10 cellular contexts compared by ENCODE assay signal in genomic region chr21:14591882-14592281, GRCh38. TPM values are rescaled to one million over a fixed set of nuclear protein-coding genes. Genes with fewer than 3 reads are reported as not detected.
DNase-seq lines count a peak whose midpoint lies in the region; ATAC-seq and TF ChIP-seq lines count a peak whose summit lies in the region.
"Had no signal": no experiment of that assay in that cellular context is flagged by ENCODE, and none has a peak within 500 bp of the region (broad histone marks: within the 10 kb centered on the region; RNA-seq: fewer than 3 reads in every experiment).

No MANE protein-coding gene starts in this region.

- no peak overlapping the region for H2BK12ac ChIP-seq in H9 (ENCODE audit: insufficient read length, low read depth, low read length)

- H3K36me3 ChIP-seq in lung (ENCODE audit: control insufficient read depth in 2 of 2, insufficient read depth in 2 of 2, low read length in 2 of 2), result no peaks in the 10 kb centered on the region
- H3K36me3 ChIP-seq in smooth muscle cell (ENCODE audit: low read depth), result no peaks in the 10 kb centered on the region
- no peaks in the 10 kb centered on the region for H3K36me3 ChIP-seq in Karpas-422 (ENCODE audit: insufficient read depth, low read length)

- H3T11ph ChIP-seq in H9 (ENCODE audit: low read length), result no peak overlapping the region

- H3K14ac ChIP-seq in H9 (ENCODE audit: insufficient read depth, low read length), result no peak overlapping the region

- H3K56ac ChIP-seq in H9 (ENCODE audit: insufficient read length, low read depth, low read length), result no peak overlapping the region

- H2BK15ac ChIP-seq in H9 (ENCODE audit: low read depth, low read length), result no peak overlapping the region

- no peak overlapping the region for H2AFZ ChIP-seq in smooth muscle cell (ENCODE audit: low read depth)
- H2AFZ ChIP-seq in Karpas-422 (ENCODE audit: low read length), result no peak overlapping the region
- no peak overlapping the region for H2AFZ ChIP-seq in H9 (ENCODE audit: low read length)

- no peaks in the 10 kb centered on the region; the same call in 1 of the 2 replicates for H3K9me2 ChIP-seq in Karpas-422 (replicated peaks; ENCODE audit: insufficient read depth, low read length)

- no peak overlapping the region for H3K23ac ChIP-seq in H9 (ENCODE audit: insufficient read length, low read depth, low read length)

- H3K27me3 Mint-ChIP-seq in activated naive CD8-positive, alpha-beta T cell treated with anti-CD3 and anti-CD28 coated beads, Interleukin-2, amount 50 U/mL, for 24 hours, result no peaks in the 10 kb centered on the region
- H3K27me3 Mint-ChIP-seq in H9 (ENCODE audit: low read depth), result no peaks in the 10 kb centered on the region

- no peak overlapping the region for H4K91ac ChIP-seq in H9 (ENCODE audit: insufficient read length, low read depth, low read length)

- no peaks in the 10 kb centered on the region for H3K23me2 ChIP-seq in H9 (ENCODE audit: insufficient read length, low read depth, low read length, poor library complexity, severe bottlenecking)

- H3K9ac ChIP-seq in smooth muscle cell (ENCODE audit: low read depth) (no peak overlapping the region), Karpas-422 (ENCODE audit: low read length) (no peak overlapping the region), H9 (ENCODE audit: extremely low read depth, insufficient read length, low read length) (no peak overlapping the region)

- peaks cover 33% of the 10 kb centered on the region for H3K4me1 Mint-ChIP-seq in activated naive CD8-positive, alpha-beta T cell treated with anti-CD3 and anti-CD28 coated beads, Interleukin-2, amount 50 U/mL, for 24 hours
- H3K4me1 Mint-ChIP-seq in H9, result 0 out of 4 replicates have a peak, but pooled peaks cover 0 to 8% of the 10 kb centered on the region in 2 experiments

- H4K8ac ChIP-seq in H9 (replicated peaks; ENCODE audit: insufficient read length, low read depth, low read length), result no peak overlapping the region

- H3K27ac ChIP-seq in lung (ENCODE audit: low read depth in 1 of 2, low read length in 1 of 2) (no peak overlapping the region), smooth muscle cell (ENCODE audit: low read depth) (no peak overlapping the region), Karpas-422 (ENCODE audit: low read length) (no peak overlapping the region), H9 (ENCODE audit: insufficient read length, low read depth, low read length) (no peak overlapping the region)

- H2AK5ac ChIP-seq in H9 (ENCODE audit: insufficient read length, low read length), result no peak overlapping the region

- H4K5ac ChIP-seq in H9 (ENCODE audit: insufficient read length, low read depth, low read length), result no peak overlapping the region

- H3K4ac ChIP-seq in H9 (ENCODE audit: low read depth, low read length), result no peak overlapping the region

- no peak overlapping the region for H2BK5ac ChIP-seq in H9 (ENCODE audit: insufficient read length, low read length)

- peak overlapping the region; percentile 79 for H3K27ac Mint-ChIP-seq in activated naive CD8-positive, alpha-beta T cell treated with anti-CD3 and anti-CD28 coated beads, Interleukin-2, amount 50 U/mL, for 24 hours
- H3K27ac Mint-ChIP-seq in H9, result no peak overlapping the region

- no peak for TF ChIP-seq CTCF in lung (IDR thresholded peaks at IDR 0.05; ENCODE audit: control extremely low read depth, extremely low read depth)
- TF ChIP-seq CTCF in smooth muscle cell (IDR thresholded peaks at IDR 0.05; ENCODE audit: borderline replicate concordance, insufficient read depth, poor library complexity, severe bottlenecking), result no peak
- TF ChIP-seq CTCF in H9 (conservative IDR thresholded peaks at IDR 0.05), result no peak

- H4K20me1 ChIP-seq in smooth muscle cell (ENCODE audit: low read depth), result no peaks in the 10 kb centered on the region
- no peaks in the 10 kb centered on the region for H4K20me1 ChIP-seq in Karpas-422 (ENCODE audit: insufficient read depth, low read depth, low read length)
- H4K20me1 ChIP-seq in H9 (ENCODE audit: control insufficient read depth, insufficient read depth, insufficient read length), result no peaks in the 10 kb centered on the region

- H3K79me2 ChIP-seq in smooth muscle cell (ENCODE audit: low read depth) (no peaks in the 10 kb centered on the region), Karpas-422 (ENCODE audit: low read length) (no peaks in the 10 kb centered on the region), H9 (ENCODE audit: insufficient read depth, low read length) (no peaks in the 10 kb centered on the region)

- H3F3A ChIP-seq in smooth muscle cell (ENCODE audit: low read depth), result no peaks in the 10 kb centered on the region

- no peak overlapping the region for H3K18ac ChIP-seq in H9 (ENCODE audit: insufficient read length, low read depth, low read length)

- DNase-seq in Ammon's horn (ENCODE audit: low spot score), result peak; percentile 43
- peak; percentile 12 for DNase-seq in activated naive CD8-positive, alpha-beta T cell treated with anti-CD3 and anti-CD28 coated beads, Interleukin-2, amount 50 U/mL, for 24 hours
- DNase-seq in lung (ENCODE audit: low spot score), result peak; percentile 58
- DNase-seq in smooth muscle cell (lab: John Stamatoyannopoulos, UW; ENCODE audit: unreplicated experiment), result no peak
- DNase-seq in Karpas-422, result no peak
- DNase-seq in H9, result no peak
- DNase-seq in stimulated activated CD4-positive, alpha-beta T cell treated with anti-CD3 and anti-CD28 coated beads, Interleukin-4, amount 100 ng/mL, for 4 hours, result no peak
- DNase-seq: posterior cingulate gyrus had no signal

- H2BK120ac ChIP-seq in H9 (ENCODE audit: low read depth, low read length, poor library complexity, severe bottlenecking), result no peak overlapping the region

- ATAC-seq in HG03097 (IDR thresholded peaks at IDR 0.05; ENCODE audit: low FRiP score, unreplicated experiment) (peak; percentile 40), lung (ENCODE audit: insufficient read depth, low FRiP score) (peak; percentile 58)
- ATAC-seq in activated naive CD8-positive, alpha-beta T cell treated with anti-CD3 and anti-CD28 coated beads, Interleukin-2, amount 50 U/mL, for 24 hours, result peak; percentile 48

- H3K4me1 ChIP-seq in lung (ENCODE audit: control insufficient read depth in 2 of 2, insufficient read depth in 2 of 2, low read length in 2 of 2) (no peaks in the 10 kb centered on the region), smooth muscle cell (ENCODE audit: low read depth) (no peaks in the 10 kb centered on the region), Karpas-422 (ENCODE audit: low read length) (no peaks in the 10 kb centered on the region), H9 (ENCODE audit: insufficient read depth, low read length) (no peaks in the 10 kb centered on the region)

- 22 to 55% methylated on average over 2 of the region's 2 CpGs for WGBS in lung, 2 donors
- WGBS in smooth muscle cell (ENCODE audit: low lambda C conversion rate), result 87% methylated on average over 2 of the region's 2 CpGs
- no CpG with 5 or more reads among the region's 2 CpGs for WGBS in H9 (ENCODE audit: extremely low coverage, insufficient read length, low lambda C conversion rate)

- no peak overlapping the region for H2BK20ac ChIP-seq in H9 (ENCODE audit: low read depth, low read length, poor library complexity, severe bottlenecking)

- peaks cover 27% of the 10 kb centered on the region for H3K9me3 Mint-ChIP-seq in activated naive CD8-positive, alpha-beta T cell treated with anti-CD3 and anti-CD28 coated beads, Interleukin-2, amount 50 U/mL, for 24 hours
- H3K9me3 Mint-ChIP-seq in H9, result peaks cover 17 to 20% of the 10 kb centered on the region in 2 experiments

- no peaks in the 10 kb centered on the region for H3K79me1 ChIP-seq in H9 (ENCODE audit: insufficient read depth, low read depth, low read length, poor library complexity, severe bottlenecking)

- peak overlapping the region; percentile 2 for H3K4me3 Mint-ChIP-seq in activated naive CD8-positive, alpha-beta T cell treated with anti-CD3 and anti-CD28 coated beads, Interleukin-2, amount 50 U/mL, for 24 hours
- H3K4me3 Mint-ChIP-seq in H9, result no peak overlapping the region

- H3K9me3 ChIP-seq in lung (ENCODE audit: control insufficient read depth in 2 of 2, insufficient read depth in 1 of 2, low read length in 1 of 2) (no peaks in the 10 kb centered on the region), smooth muscle cell (replicated peaks; ENCODE audit: low read depth) (no peaks in the 10 kb centered on the region), Karpas-422 (ENCODE audit: low read length) (no peaks in the 10 kb centered on the region; the same call in 1 of the 2 replicates), H9 (ENCODE audit: control insufficient read depth, low read depth, low read length) (peaks cover 4% of the 10 kb centered on the region)

- H3K27me3 ChIP-seq in lung (ENCODE audit: control insufficient read depth, insufficient read depth), result no peaks in the 10 kb centered on the region
- no peaks in the 10 kb centered on the region for H3K27me3 ChIP-seq in smooth muscle cell (ENCODE audit: low read depth)
- no peaks in the 10 kb centered on the region for H3K27me3 ChIP-seq in Karpas-422 (ENCODE audit: low read length)
- no peaks in the 10 kb centered on the region for H3K27me3 ChIP-seq in H9 (ENCODE audit: insufficient read depth, low read length)

- no peak overlapping the region for H3K4me3 ChIP-seq in lung
- no peak overlapping the region for H3K4me3 ChIP-seq in smooth muscle cell
- H3K4me3 ChIP-seq in Karpas-422 (ENCODE audit: low read length), result no peak overlapping the region
- H3K4me3 ChIP-seq: coronary artery had no signal

- H3K4me2 ChIP-seq in smooth muscle cell, result no peak overlapping the region
- H3K4me2 ChIP-seq in Karpas-422 (ENCODE audit: low read depth, low read length, poor library complexity, severe bottlenecking), result no peak overlapping the region
- H3K4me2 ChIP-seq in H9 (ENCODE audit: insufficient read depth, insufficient read length, low read length), result no peak overlapping the region

- peaks cover 6% of the 10 kb centered on the region for H3K36me3 Mint-ChIP-seq in activated naive CD8-positive, alpha-beta T cell treated with anti-CD3 and anti-CD28 coated beads, Interleukin-2, amount 50 U/mL, for 24 hours (ENCODE audit: low read depth)
- peaks cover 10 to 17% (median 10%) of the 10 kb centered on the region in 3 experiments for H3K36me3 Mint-ChIP-seq in H9 (ENCODE audit: insufficient read depth in 1 of 3, low read depth in 3 of 3)

RNA-seq across cellular contexts. Expression of gene SAMSN1, which starts 45.8 kb away (rescaled TPM):
- total RNA-seq in lung, result 10 to 100 TPM; 12.1 to 20.1 TPM
- 100 to 1,000 TPM in 1 of 2 donors, 1 to 10 TPM in 1; 6.4 to 184 TPM for polyA plus RNA-seq in lung
- 0.13 TPM in 1 of 2 replicates, not detected in the other for total RNA-seq in smooth muscle cell
- not detected in 2 replicates for polyA plus RNA-seq in smooth muscle cell
- not detected in 2 replicates for total RNA-seq in Karpas-422 (2014; rRNA removed; shearing (Covaris generic); ENCODE audit: low replicate concordance)
- total RNA-seq in H9 (2021), result 2.8 and 4.6 TPM in 2 replicates

Comparison
In these comparisons a context has a peak if more than half of its experiments do, and no peak if none do; other contexts are left out.
1. DNase-seq: peak in Ammon's horn (single experiment), activated naive CD8-positive, alpha-beta T cell treated with anti-CD3 and anti-CD28 coated beads, Interleukin-2, amount 50 U/mL, for 24 hours (single experiment) and lung (single experiment); none in smooth muscle cell (single experiment), Karpas-422 (single experiment), H9 (single experiment) and stimulated activated CD4-positive, alpha-beta T cell treated with anti-CD3 and anti-CD28 coated beads, Interleukin-4, amount 100 ng/mL, for 4 hours (0 of 2).
2. Peak in every context shown above with its lines, with median percentiles within 50 percentile points of each other: ATAC-seq.